Comparison of ENCODE assay signal across 18 cellular contexts in the genomic region with DNA sequence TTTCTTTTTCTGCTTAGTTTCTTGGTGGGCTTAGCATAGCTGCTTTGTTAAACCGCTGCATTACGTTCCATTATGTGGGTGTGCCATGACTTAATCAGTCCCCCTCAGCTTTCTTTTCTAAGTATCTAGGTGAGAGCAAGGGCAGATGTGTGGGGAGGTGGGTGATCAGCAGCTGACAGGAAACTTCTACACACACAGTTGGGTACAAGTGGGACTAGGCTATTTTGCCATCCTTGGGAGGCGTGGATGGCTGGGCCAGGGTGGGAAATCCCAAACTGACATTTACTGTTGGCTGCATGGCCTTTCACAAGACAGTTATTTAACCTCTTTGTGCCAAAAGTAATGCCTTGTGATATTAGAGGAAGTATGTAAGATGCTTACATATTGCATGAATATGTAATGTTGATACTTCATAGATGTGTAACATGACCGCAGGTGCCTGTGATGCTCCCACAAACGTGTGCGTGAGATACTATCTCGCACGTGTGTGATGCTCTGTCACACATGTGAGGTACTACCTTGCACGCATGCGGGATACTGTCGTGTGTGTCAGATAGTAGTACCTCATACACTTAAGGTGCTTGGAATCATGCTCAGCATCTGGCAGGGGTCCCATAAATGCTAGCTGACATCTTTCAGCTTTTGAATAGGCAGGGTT.
"Had no signal": no experiment of that assay in that cellular context is flagged by ENCODE, and none has a peak within 500 bp of the region (broad histone marks: within the 10 kb centered on the region; RNA-seq: fewer than 3 reads in every experiment).

No MANE protein-coding gene starts in this region.

- H3K27ac Mint-ChIP-seq: activated CD8-positive, alpha-beta T cell treated with anti-CD3 and anti-CD28 coated beads for 36 hours; activated naive CD8-positive, alpha-beta T cell treated with anti-CD3 and anti-CD28 coated beads, Interleukin-2, amount 10 ng/mL, durations not matched to agents 7 days and 5 days; neural progenitor cell; stimulated activated effector memory CD8-positive, alpha-beta T cell treated with anti-CD3 and anti-CD28 coated beads, Interleukin-12 subunit alpha, Interleukin-12 subunit beta, amount 100 ng/mL, for 72 hours had no signal

- H3K9me3 ChIP-seq: ovary, thyroid gland had no signal

- H3K4me3 Mint-ChIP-seq: activated CD8-positive, alpha-beta T cell treated with anti-CD3 and anti-CD28 coated beads for 36 hours; activated naive CD8-positive, alpha-beta T cell treated with anti-CD3 and anti-CD28 coated beads, Interleukin-2, amount 10 ng/mL, durations not matched to agents 7 days and 5 days; brain; central memory CD8-positive, alpha-beta T cell; neural progenitor cell; stimulated activated effector memory CD8-positive, alpha-beta T cell treated with anti-CD3 and anti-CD28 coated beads, Interleukin-12 subunit alpha, Interleukin-12 subunit beta, amount 100 ng/mL, for 72 hours had no signal

- H2AFZ ChIP-seq: neural progenitor cell had no signal

- H3K27me3 ChIP-seq: neural progenitor cell, ovary, thyroid gland had no signal

- H3K36me3 Mint-ChIP-seq: activated naive CD8-positive, alpha-beta T cell treated with anti-CD3 and anti-CD28 coated beads, Interleukin-2, amount 10 ng/mL, durations not matched to agents 7 days and 5 days; brain; neural progenitor cell; stimulated activated effector memory CD8-positive, alpha-beta T cell treated with anti-CD3 and anti-CD28 coated beads, Interleukin-12 subunit alpha, Interleukin-12 subunit beta, amount 100 ng/mL, for 72 hours had no signal

- H3K27me3 Mint-ChIP-seq: activated CD8-positive, alpha-beta T cell treated with anti-CD3 and anti-CD28 coated beads for 36 hours; brain; central memory CD8-positive, alpha-beta T cell had no signal

- H3K4me2 ChIP-seq: neural progenitor cell had no signal

- H3K9ac ChIP-seq: neural progenitor cell had no signal

- DNase-seq: activated CD4-positive, alpha-beta T cell treated with anti-CD3 and anti-CD28 coated beads for 48 hours; activated CD8-positive, alpha-beta memory T cell treated with anti-CD3 and anti-CD28 coated beads, Interleukin-2, amount 50 U/mL, for 48 hours; activated CD8-positive, alpha-beta T cell treated with anti-CD3 and anti-CD28 coated beads for 36 hours; activated naive CD8-positive, alpha-beta T cell treated with anti-CD3 and anti-CD28 coated beads, Interleukin-2, amount 10 ng/mL, durations not matched to agents 7 days and 5 days; cortex of kidney; effector CD4-positive, alpha-beta T cell; foreskin fibroblast; hypothalamus; kidney glomerular epithelial cell; ovary; stimulated activated CD4-positive, alpha-beta T cell treated with anti-CD3 and anti-CD28 coated beads, Interleukin-12 subunit alpha, Interleukin-12 subunit beta, amount 100 ng/mL, for 4 hours; stimulated activated CD4-positive, alpha-beta T cell treated with anti-CD3 and anti-CD28 coated beads, Interleukin-2, amount 100 ng/mL, for 24 hours; T-helper 2 cell; thyroid gland had no signal

- H3K4me1 Mint-ChIP-seq: neural progenitor cell had no signal

- H3K9me3 Mint-ChIP-seq: activated CD8-positive, alpha-beta T cell treated with anti-CD3 and anti-CD28 coated beads for 36 hours; brain; central memory CD8-positive, alpha-beta T cell; neural progenitor cell; stimulated activated effector memory CD8-positive, alpha-beta T cell treated with anti-CD3 and anti-CD28 coated beads, Interleukin-12 subunit alpha, Interleukin-12 subunit beta, amount 100 ng/mL, for 72 hours had no signal

- ATAC-seq: activated CD8-positive, alpha-beta T cell treated with anti-CD3 and anti-CD28 coated beads for 36 hours; stimulated activated effector memory CD8-positive, alpha-beta T cell treated with anti-CD3 and anti-CD28 coated beads, Interleukin-12 subunit alpha, Interleukin-12 subunit beta, amount 100 ng/mL, for 72 hours had no signal

- H3K4me3 ChIP-seq: neural progenitor cell, ovary, thyroid gland had no signal

- H3K27ac ChIP-seq: neural progenitor cell, ovary, thyroid gland had no signal

- H3K36me3 ChIP-seq: neural progenitor cell, ovary, thyroid gland had no signal

- H3K4me1 ChIP-seq: neural progenitor cell had no signal
